Comparison of ENCODE assay signal across 1 cellular context in genomic region chr11:46597609-46598219, GRCh38.
TF ChIP-seq lines count a peak whose summit lies in the region.

No MANE protein-coding gene starts in this region.

TF ChIP-seq in HepG2, 621 proteins besides CTCF, POLR2A, EP300 and RAD21:
- TF ChIP-seq IRF2 (CRISPR knock-in tag; IDR thresholded peaks at IDR 0.05): 0 out of 2 replicates have a peak, but pooled peaks have one; percentile 3
- TF ChIP-seq ZNF770 (CRISPR knock-in tag; IDR thresholded peaks at IDR 0.05): peak; percentile 7; the same call in 1 of the 2 replicates
- TF ChIP-seq, protein P1, sequence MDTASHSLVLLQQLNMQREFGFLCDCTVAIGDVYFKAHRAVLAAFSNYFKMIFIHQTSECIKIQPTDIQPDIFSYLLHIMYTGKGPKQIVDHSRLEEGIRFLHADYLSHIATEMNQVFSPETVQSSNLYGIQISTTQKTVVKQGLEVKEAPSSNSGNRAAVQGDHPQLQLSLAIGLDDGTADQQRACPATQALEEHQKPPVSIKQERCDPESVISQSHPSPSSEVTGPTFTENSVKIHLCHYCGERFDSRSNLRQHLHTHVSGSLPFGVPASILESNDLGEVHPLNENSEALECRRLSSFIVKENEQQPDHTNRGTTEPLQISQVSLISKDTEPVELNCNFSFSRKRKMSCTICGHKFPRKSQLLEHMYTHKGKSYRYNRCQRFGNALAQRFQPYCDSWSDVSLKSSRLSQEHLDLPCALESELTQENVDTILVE (CRISPR knock-in tag; IDR thresholded peaks at IDR 0.05): no peak
- no peak for TF ChIP-seq POLR2AphosphoS2 (IDR thresholded peaks at IDR 0.05; ENCODE audit: low read depth, low read length)
- TF ChIP-seq ZBTB38 (CRISPR knock-in tag; IDR thresholded peaks at IDR 0.05): 0 out of 2 replicates have a peak, but pooled peaks have one; percentile 27
